8 cellular contexts compared by ENCODE assay signal in genomic region chr9:129835860-129836223, GRCh38. TPM values are rescaled to one million over a fixed set of nuclear protein-coding genes. Genes with fewer than 3 reads are reported as not detected.
A peak's percentile ranks its signal among the peaks of the same experiment; 100 is the strongest.
DNase-seq lines count a peak whose midpoint lies in the region; ATAC-seq and TF ChIP-seq lines count a peak whose summit lies in the region.

No MANE protein-coding gene starts in this region.

- H3K36me3 Mint-ChIP-seq in naive thymus-derived CD8-positive, alpha-beta T cell = peaks cover 0 to 46% (median 8%) of the 10 kb centered on the region in 3 donors

- H3K4me3 ChIP-seq in GM12864 (ENCODE audit: low read depth, low read length) (peak overlapping the region; percentile 96), MG63 (peak overlapping the region; percentile 77)

- peaks cover 29 to 73% (median 67%) of the 10 kb centered on the region in 4 donors for H3K4me1 Mint-ChIP-seq in naive thymus-derived CD8-positive, alpha-beta T cell

- POLR2A ChIA-PET in naive thymus-derived CD8-positive, alpha-beta T cell (lab: Charles Lee) = interaction anchor here (0.8 to 12.9 kb wide), 10 partner anchors 11 to 252 kb away, joined by 3 to 166 read pairs (median 7); partner anchors contain the start of gene TOR1A

- ATAC-seq in naive thymus-derived CD8-positive, alpha-beta T cell = no peak
- ATAC-seq in GM18870 (IDR thresholded peaks at IDR 0.05; ENCODE audit: unreplicated experiment) = no peak

- no peaks in the 10 kb centered on the region for H3K9me3 Mint-ChIP-seq in naive thymus-derived CD8-positive, alpha-beta T cell

- H3K4me3 Mint-ChIP-seq in naive thymus-derived CD8-positive, alpha-beta T cell = peak overlapping the region; percentile 91 to 98 (median 95)

- H3K9me3 ChIP-seq in MG63 = no peaks in the 10 kb centered on the region

- DNase-seq in GM12864 (ENCODE audit: low read depth) (no peak), MG63 (no peak), dermis blood vessel endothelial cell (peak; percentile 51), NCI-H69 (lab: John Stamatoyannopoulos, UW) (no peak), caudate nucleus (lab: John Stamatoyannopoulos, UW) (no peak), NCI-H187 (lab: John Stamatoyannopoulos, UW) (no peak)
- DNase-seq in naive thymus-derived CD8-positive, alpha-beta T cell = no peak

- H3K36me3 ChIP-seq in MG63 = peaks cover 23% of the 10 kb centered on the region

- no peaks in the 10 kb centered on the region for H3K27me3 Mint-ChIP-seq in naive thymus-derived CD8-positive, alpha-beta T cell

- peak overlapping the region; percentile 89 to 99 (median 96) for H3K27ac Mint-ChIP-seq in naive thymus-derived CD8-positive, alpha-beta T cell

- no peaks in the 10 kb centered on the region for H3K27me3 ChIP-seq in MG63

- TF ChIP-seq CTCF in GM12864 (IDR thresholded peaks at IDR 0.05; ENCODE audit: low read depth, low read length, missing control alignments) = no peak

- H3K27ac ChIP-seq in caudate nucleus (ENCODE audit: low read depth, low read length) = no peak overlapping the region

RNA-seq across cellular contexts. Expression of gene USP20, which starts 0.6 kb away (rescaled TPM):
- total RNA-seq in MG63 (2014; rRNA removed; shearing (Covaris generic); ENCODE audit: low replicate concordance) = 6.2 and 10.2 TPM in 2 replicates
- 8.7 and 11.2 TPM in 2 replicates for total RNA-seq in dermis blood vessel endothelial cell
- total RNA-seq in naive thymus-derived CD8-positive, alpha-beta T cell = 100 to 1,000 TPM; 117 to 124 TPM
- 10 to 100 TPM; 37.1 to 76.4 (median 49.4) TPM for polyA plus RNA-seq in naive thymus-derived CD8-positive, alpha-beta T cell

RNA-seq across cellular contexts. Expression of gene C9orf78, which starts 0.8 kb away (rescaled TPM):
- total RNA-seq in MG63 (2014; rRNA removed; shearing (Covaris generic); ENCODE audit: low replicate concordance) = 48.7 and 116 TPM in 2 replicates
- total RNA-seq in dermis blood vessel endothelial cell = 37.4 and 49.5 TPM in 2 replicates
- 100 to 1,000 TPM in 1 of 2 experiments, 10 to 100 TPM in 1; 98.7 to 104 TPM for total RNA-seq in naive thymus-derived CD8-positive, alpha-beta T cell
- 100 to 1,000 TPM; 191 to 242 (median 222) TPM for polyA plus RNA-seq in naive thymus-derived CD8-positive, alpha-beta T cell

RNA-seq across cellular contexts. Expression of gene TOR1A, which starts 11.9 kb away (rescaled TPM):
- 30.1 and 32.1 TPM in 2 replicates for total RNA-seq in MG63 (2014; rRNA removed; shearing (Covaris generic); ENCODE audit: low replicate concordance)
- total RNA-seq in dermis blood vessel endothelial cell = 38.0 and 38.8 TPM in 2 replicates
- total RNA-seq in naive thymus-derived CD8-positive, alpha-beta T cell = 10 to 100 TPM; 33.4 to 34.3 TPM
- polyA plus RNA-seq in naive thymus-derived CD8-positive, alpha-beta T cell = 10 to 100 TPM; 42.6 to 55.0 (median 47.1) TPM

RNA-seq across cellular contexts. Expression of gene TOR1B, which starts 32.9 kb away (rescaled TPM):
- total RNA-seq in MG63 (2014; rRNA removed; shearing (Covaris generic); ENCODE audit: low replicate concordance) = 31.8 and 43.6 TPM in 2 replicates
- 33.5 and 34.6 TPM in 2 replicates for total RNA-seq in dermis blood vessel endothelial cell
- total RNA-seq in naive thymus-derived CD8-positive, alpha-beta T cell = 10 to 100 TPM; 27.1 to 27.8 TPM
- polyA plus RNA-seq in naive thymus-derived CD8-positive, alpha-beta T cell = 10 to 100 TPM; 12.3 to 20.2 (median 13.3) TPM
